In the genomic region with DNA sequence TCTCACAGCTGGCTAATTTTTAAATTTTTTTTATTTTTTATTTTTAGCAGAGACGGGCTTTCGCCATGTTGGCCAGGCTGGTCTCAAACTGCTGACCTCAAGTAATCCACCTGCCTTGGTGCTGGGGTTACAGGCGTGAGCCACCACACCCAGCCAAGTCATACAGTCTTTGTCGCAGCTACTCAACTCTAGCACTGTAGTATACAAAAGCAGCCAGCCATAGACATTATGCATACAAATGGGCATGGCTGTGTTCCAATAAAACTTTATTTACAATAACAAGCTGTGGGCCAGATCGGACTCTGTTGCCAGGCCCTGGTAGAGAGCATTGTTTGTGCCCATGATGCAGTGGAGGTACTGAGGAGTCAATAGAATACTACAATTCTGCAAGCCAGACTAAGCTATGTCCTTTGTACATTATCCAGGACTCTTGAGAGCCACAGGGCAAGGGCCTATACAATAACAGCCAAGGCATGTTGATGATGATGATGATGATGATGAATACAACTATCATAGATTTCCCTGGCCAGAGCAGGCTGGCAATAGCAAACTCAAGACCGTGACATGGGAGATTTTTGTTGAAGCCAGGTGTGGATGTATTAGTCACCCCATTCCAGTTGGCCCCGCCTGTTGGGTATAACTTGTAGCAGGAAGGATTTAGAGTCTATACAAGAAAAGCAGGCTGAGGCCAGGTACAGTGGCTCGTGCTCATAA, we compare ENCODE assay signal across 1 cellular context.
TF ChIP-seq lines count a peak whose summit lies in the region.

No MANE protein-coding gene starts in this region.

TF ChIP-seq in K562, 482 proteins besides CTCF, POLR2A, EP300 and RAD21:
- TF ChIP-seq, protein P1, sequence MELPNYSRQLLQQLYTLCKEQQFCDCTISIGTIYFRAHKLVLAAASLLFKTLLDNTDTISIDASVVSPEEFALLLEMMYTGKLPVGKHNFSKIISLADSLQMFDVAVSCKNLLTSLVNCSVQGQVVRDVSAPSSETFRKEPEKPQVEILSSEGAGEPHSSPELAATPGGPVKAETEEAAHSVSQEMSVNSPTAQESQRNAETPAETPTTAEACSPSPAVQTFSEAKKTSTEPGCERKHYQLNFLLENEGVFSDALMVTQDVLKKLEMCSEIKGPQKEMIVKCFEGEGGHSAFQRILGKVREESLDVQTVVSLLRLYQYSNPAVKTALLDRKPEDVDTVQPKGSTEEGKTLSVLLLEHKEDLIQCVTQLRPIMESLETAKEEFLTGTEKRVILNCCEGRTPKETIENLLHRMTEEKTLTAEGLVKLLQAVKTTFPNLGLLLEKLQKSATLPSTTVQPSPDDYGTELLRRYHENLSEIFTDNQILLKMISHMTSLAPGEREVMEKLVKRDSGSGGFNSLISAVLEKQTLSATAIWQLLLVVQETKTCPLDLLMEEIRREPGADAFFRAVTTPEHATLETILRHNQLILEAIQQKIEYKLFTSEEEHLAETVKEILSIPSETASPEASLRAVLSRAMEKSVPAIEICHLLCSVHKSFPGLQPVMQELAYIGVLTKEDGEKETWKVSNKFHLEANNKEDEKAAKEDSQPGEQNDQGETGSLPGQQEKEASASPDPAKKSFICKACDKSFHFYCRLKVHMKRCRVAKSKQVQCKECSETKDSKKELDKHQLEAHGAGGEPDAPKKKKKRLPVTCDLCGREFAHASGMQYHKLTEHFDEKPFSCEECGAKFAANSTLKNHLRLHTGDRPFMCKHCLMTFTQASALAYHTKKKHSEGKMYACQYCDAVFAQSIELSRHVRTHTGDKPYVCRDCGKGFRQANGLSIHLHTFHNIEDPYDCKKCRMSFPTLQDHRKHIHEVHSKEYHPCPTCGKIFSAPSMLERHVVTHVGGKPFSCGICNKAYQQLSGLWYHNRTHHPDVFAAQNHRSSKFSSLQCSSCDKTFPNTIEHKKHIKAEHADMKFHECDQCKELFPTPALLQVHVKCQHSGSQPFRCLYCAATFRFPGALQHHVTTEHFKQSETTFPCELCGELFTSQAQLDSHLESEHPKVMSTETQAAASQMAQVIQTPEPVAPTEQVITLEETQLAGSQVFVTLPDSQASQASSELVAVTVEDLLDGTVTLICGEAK (IDR thresholded peaks at IDR 0.05): peak; percentile 88
- TF ChIP-seq, protein P1 (CRISPR knock-in tag; IDR thresholded peaks at IDR 0.05): peak; percentile 77
- TF ChIP-seq KLF6 (CRISPR knock-in tag; IDR thresholded peaks at IDR 0.05; ENCODE audit: borderline replicate concordance): no peak
- TF ChIP-seq TFAM (CRISPR knock-in tag; conservative IDR thresholded peaks at IDR 0.05): no peak
